ENCODE assay signal across 9 cellular contexts in genomic region chr12:53989227-53990113, GRCh38. TPM values are rescaled to one million over a fixed set of nuclear protein-coding genes. Genes with fewer than 3 reads are reported as not detected.
DNase-seq lines count a peak whose midpoint lies in the region; ATAC-seq and TF ChIP-seq lines count a peak whose summit lies in the region.
"Had no signal": no experiment of that assay in that cellular context is flagged by ENCODE, and none has a peak within 500 bp of the region (broad histone marks: within the 10 kb centered on the region; RNA-seq: fewer than 3 reads in every experiment).

No MANE protein-coding gene starts in this region.

- H3K36me3 Mint-ChIP-seq in GM23338 (ENCODE audit: low read depth): no peaks in the 10 kb centered on the region; the same call in 2 of the 3 replicates

- no TSS peak for BruUV-seq in PC-9 (replicated peaks; lab: Mats Ljungman, UMichigan)

- no peaks in the 10 kb centered on the region for H3K9me3 ChIP-seq in PC-9 (ENCODE audit: insufficient read depth, low read depth)

- peaks cover 41% of the 10 kb centered on the region for H3F3A ChIP-seq in GM23338 (replicated peaks; ENCODE audit: low read depth)
- H3F3A ChIP-seq in PC-9 (ENCODE audit: insufficient read depth, low read depth): peaks cover 6% of the 10 kb centered on the region; the same call in 1 of the 2 replicates

- intact Hi-C loops in PC-9 (cut with micrococcal nuclease; ENCODE audit: unreplicated experiment): loop anchor here (2.0 to 5.0 kb wide), 4 partner anchors 122 to 287 kb away; no protein-coding TSS in a partner anchor

- H3K36me3 ChIP-seq in GM23338 (ENCODE audit: insufficient read depth) (no peaks in the 10 kb centered on the region), PC-9 (ENCODE audit: low read depth) (no peaks in the 10 kb centered on the region)

- no peak overlapping the region for H3K27ac Mint-ChIP-seq in GM23338

- TF ChIP-seq POLR2A in erythroblast (IDR thresholded peaks at IDR 0.05; ENCODE audit: low read length): no peak

- peaks cover 33% of the 10 kb centered on the region for H3K4me1 Mint-ChIP-seq in GM23338

- H3K4me2 ChIP-seq in GM23338 (no peak overlapping the region), PC-9 (peak overlapping the region; percentile 84)

- H3K9me3 Mint-ChIP-seq in GM23338: peaks cover 5% of the 10 kb centered on the region; the same call in 2 of the 3 replicates

- ATAC-seq in GM23338 (no peak), GM18868 (IDR thresholded peaks at IDR 0.05; ENCODE audit: unreplicated experiment) (no peak)

- peaks cover 98% of the 10 kb centered on the region for H3K27me3 ChIP-seq in GM23338 (ENCODE audit: insufficient read depth)
- no peaks in the 10 kb centered on the region for H3K27me3 ChIP-seq in PC-9 (ENCODE audit: insufficient read depth, low read depth)

- H4K20me1 ChIP-seq in GM23338 (replicated peaks; ENCODE audit: insufficient read depth): peaks cover 44% of the 10 kb centered on the region
- H4K20me1 ChIP-seq in PC-9 (ENCODE audit: insufficient read depth): no peaks in the 10 kb centered on the region

- no peak overlapping the region for H3K4me3 Mint-ChIP-seq in GM23338

- H3K27ac ChIP-seq in GM23338 (ENCODE audit: low read depth) (no peak overlapping the region), PC-9 (peak overlapping the region; percentile 14; the same call in 1 of the 2 replicates)

- POLR2A ChIA-PET in PC-9 (lab: Charles Lee; ENCODE audit: unreplicated experiment): no interaction called here

- H3K9me2 ChIP-seq in GM23338 (ENCODE audit: insufficient read depth) (no peaks in the 10 kb centered on the region), PC-9 (ENCODE audit: insufficient read depth) (no peaks in the 10 kb centered on the region)

- H2AFZ ChIP-seq in GM23338 (no peak overlapping the region), PC-9 (peak overlapping the region; percentile 72)

- CTCF ChIA-PET in PC-9 (lab: Charles Lee): no interaction called here

- H3K27me3 Mint-ChIP-seq in GM23338 (ENCODE audit: insufficient read depth, low read depth, poor library complexity): peaks cover 100% of the 10 kb centered on the region

- TF ChIP-seq CTCF in GM23338 (conservative IDR thresholded peaks at IDR 0.05; ENCODE audit: low read depth in 2 of 2): peak; percentile 39 to 56
- TF ChIP-seq CTCF in PC-9 (conservative IDR thresholded peaks at IDR 0.05): peak; percentile 76

- DNase-seq in COR-L47 (lab: John Stamatoyannopoulos, UW): peak; percentile 16
- DNase-seq in GM23338 (ENCODE audit: low spot score): peak; percentile 68
- peak; percentile 52 to 59 for DNase-seq in PC-9
- peak; percentile 29 to 41 for DNase-seq in erythroblast (lab: John Stamatoyannopoulos, UW)
- peak; percentile 76 for DNase-seq in skeletal muscle cell (ENCODE audit: low read depth)
- DNase-seq in epidermal melanocyte (ENCODE audit: insufficient read length, low spot score): no peak
- DNase-seq in NCI-H2107 treated with DMSO at 0.1 percent for 48 hours (lab: John Stamatoyannopoulos, UW; ENCODE audit: unreplicated experiment): no peak

- 0 out of 2 replicates have a peak overlapping the region, but pooled peaks have one; percentile 12 for H3K4me3 ChIP-seq in GM23338
- peak overlapping the region; percentile 55; the same call in 1 of the 2 replicates for H3K4me3 ChIP-seq in PC-9
- H3K4me3 ChIP-seq in skeletal muscle cell (ENCODE audit: low read depth, low read length): peak overlapping the region; percentile 71

- no peaks in the 10 kb centered on the region for H3K79me2 ChIP-seq in GM23338 (replicated peaks; ENCODE audit: insufficient read depth)
- H3K79me2 ChIP-seq in PC-9 (ENCODE audit: low read depth): 0 out of 2 replicates have a peak, but pooled peaks cover 3% of the 10 kb centered on the region

- peaks cover 43% of the 10 kb centered on the region for H3K4me1 ChIP-seq in GM23338 (ENCODE audit: insufficient read depth)
- H3K4me1 ChIP-seq in PC-9 (replicated peaks; ENCODE audit: insufficient read depth): peaks cover 37% of the 10 kb centered on the region

TF ChIP-seq in GM23338, 12 proteins besides CTCF, POLR2A, EP300 and RAD21:
- peak; percentile 91 for TF ChIP-seq EZH2 (IDR thresholded peaks at IDR 0.05; ENCODE audit: low read depth, unreplicated experiment)
- peak; percentile 78 for TF ChIP-seq EZH2phosphoT487 (IDR thresholded peaks at IDR 0.05; ENCODE audit: unreplicated experiment)
- TF ChIP-seq ETS1 (IDR thresholded peaks at IDR 0.05): no peak

RNA-seq across cellular contexts. Expression of gene HOXC10, which starts 4.5 kb away (rescaled TPM):
- not detected in 2 replicates for total RNA-seq in GM23338 (2014; rRNA removed; shearing (Covaris generic))
- polyA plus RNA-seq in GM23338 (2016; fragmentation: Nextera tagmentation; extraction: Ambion mirVana): not detected in 2 replicates
- total RNA-seq in PC-9 (2021): 1.1 and 1.4 TPM in 2 replicates
- total RNA-seq: pulmonary artery endothelial cell had no signal

RNA-seq across cellular contexts. Expression of gene HOXC9, which starts 10.5 kb away (rescaled TPM):
- total RNA-seq in GM23338 (2014; rRNA removed; shearing (Covaris generic)): not detected in 2 replicates
- polyA plus RNA-seq in GM23338 (2016; fragmentation: Nextera tagmentation; extraction: Ambion mirVana): not detected in 2 replicates
- total RNA-seq in PC-9 (2021): 7.5 and 10.2 TPM in 2 replicates
- total RNA-seq: pulmonary artery endothelial cell had no signal

RNA-seq across cellular contexts. Expression of gene HOTAIR, which starts 14.7 kb away (rescaled TPM):
- total RNA-seq in GM23338 (2014; rRNA removed; shearing (Covaris generic)): not detected in 2 replicates
- polyA plus RNA-seq in GM23338 (2016; fragmentation: Nextera tagmentation; extraction: Ambion mirVana): not detected in 2 replicates
- total RNA-seq in PC-9 (2021): 7.9 and 9.2 TPM in 2 replicates
- total RNA-seq: pulmonary artery endothelial cell had no signal

RNA-seq across cellular contexts. Expression of gene HOXC11, which starts 16.5 kb away (rescaled TPM):
- total RNA-seq in GM23338 (2014; rRNA removed; shearing (Covaris generic)): not detected in 2 replicates
- polyA plus RNA-seq in GM23338 (2016; fragmentation: Nextera tagmentation; extraction: Ambion mirVana): not detected in 2 replicates
- 2.4 and 2.9 TPM in 2 replicates for total RNA-seq in PC-9 (2021)
- total RNA-seq: pulmonary artery endothelial cell had no signal

RNA-seq across cellular contexts. Expression of gene HOXC8, which starts 19.3 kb away (rescaled TPM):
- not detected in 2 replicates for total RNA-seq in GM23338 (2014; rRNA removed; shearing (Covaris generic))
- polyA plus RNA-seq in GM23338 (2016; fragmentation: Nextera tagmentation; extraction: Ambion mirVana): not detected in 2 replicates
- 3.8 and 4.3 TPM in 2 replicates for total RNA-seq in PC-9 (2021)
- total RNA-seq: pulmonary artery endothelial cell had no signal

Comparison
In these comparisons a context has a peak if more than half of its experiments do, and no peak if none do; other contexts are left out.
1. DNase-seq: peak in COR-L47 (single experiment), GM23338 (single experiment), PC-9 (2 of 2), erythroblast (2 of 2) and skeletal muscle cell (single experiment); none in epidermal melanocyte (single experiment) and NCI-H2107 treated with DMSO at 0.1 percent for 48 hours (single experiment).
2. H3K4me3 ChIP-seq: peak in every context shown above with its lines; median percentile 71 in skeletal muscle cell; 55 in PC-9; 12 in GM23338.